ENCODE assay signal across 25 cellular contexts in genomic region chr19:6817179-6817578, GRCh38. TPM values are rescaled to one million over a fixed set of nuclear protein-coding genes. Genes with fewer than 3 reads are reported as not detected.
"Had no signal": no experiment of that assay in that cellular context is flagged by ENCODE, and none has a peak within 500 bp of the region (broad histone marks: within the 10 kb centered on the region; RNA-seq: fewer than 3 reads in every experiment).

No MANE protein-coding gene starts in this region.

- DNase-seq: activated CD4-positive, alpha-beta T cell treated with anti-CD3 and anti-CD28 coated beads, Interleukin-2, amount 50 U/mL, for 4 hours; activated T-cell treated with anti-CD3 and anti-CD28 coated beads, Interleukin-2, amount 50 U/mL, for 4 hours; adrenal gland; gastrocnemius medialis; immature natural killer cell; kidney glomerular epithelial cell; left ventricle myocardium inferior; mammary epithelial cell; midbrain; pancreas; right lobe of liver; SIG-M5; small intestine; stimulated activated CD4-positive, alpha-beta T cell treated with anti-CD3 and anti-CD28 coated beads, Interleukin-15, amount 100 ng/mL, for 24 hours; stimulated activated CD4-positive, alpha-beta T cell treated with anti-CD3 and anti-CD28 coated beads, Interleukin-2, amount 100 ng/mL, for 48 hours; T-helper 1 cell; T1000; testis had no signal

- H3K4me3 ChIP-seq: adrenal gland, breast epithelium, coronary artery, gastrocnemius medialis, left ventricle myocardium inferior, pancreas, right lobe of liver, testis had no signal

- H3K4me1 ChIP-seq: adrenal gland, breast epithelium, gastrocnemius medialis, left ventricle myocardium inferior, pancreas, right lobe of liver, testis had no signal

- H3K27ac Mint-ChIP-seq: type B pancreatic cell had no signal

- H3K27me3 Mint-ChIP-seq: type B pancreatic cell had no signal

- H3K36me3 ChIP-seq: adrenal gland, breast epithelium, gastrocnemius medialis, left ventricle myocardium inferior, pancreas, right lobe of liver had no signal

- H3K27me3 ChIP-seq: adrenal gland, breast epithelium, pancreas, right lobe of liver, testis had no signal

- H3K4me3 Mint-ChIP-seq: activated T-cell treated with anti-CD3 and anti-CD28 coated beads, Interleukin-2, amount 50 U/mL, for 4 hours; immature natural killer cell; type B pancreatic cell had no signal

- H3K36me3 Mint-ChIP-seq: type B pancreatic cell had no signal

- ATAC-seq: esophagus mucosa, gastrocnemius medialis, pancreas, right lobe of liver, SK-N-SH treated with all-trans-retinoic acid at 6 μM for 48 hours had no signal

- H3K9me3 ChIP-seq: adrenal gland, gastrocnemius medialis, pancreas, testis had no signal

- H3K27ac ChIP-seq: adrenal gland, breast epithelium, coronary artery, gastrocnemius medialis, left ventricle myocardium inferior, pancreas, right lobe of liver, testis had no signal

RNA-seq across cellular contexts. Expression of gene VAV1, which starts 44.7 kb away (rescaled TPM):
- total RNA-seq: astrocyte, myocyte had no signal
- polyA plus RNA-seq: mammary epithelial cell had no signal

RNA-seq across cellular contexts. Expression of gene SH2D3A, which starts 49.9 kb away (rescaled TPM):
- total RNA-seq: gastrocnemius medialis, myocyte had no signal
